Comparison of ENCODE assay signal across 8 cellular contexts in the genomic region with DNA sequence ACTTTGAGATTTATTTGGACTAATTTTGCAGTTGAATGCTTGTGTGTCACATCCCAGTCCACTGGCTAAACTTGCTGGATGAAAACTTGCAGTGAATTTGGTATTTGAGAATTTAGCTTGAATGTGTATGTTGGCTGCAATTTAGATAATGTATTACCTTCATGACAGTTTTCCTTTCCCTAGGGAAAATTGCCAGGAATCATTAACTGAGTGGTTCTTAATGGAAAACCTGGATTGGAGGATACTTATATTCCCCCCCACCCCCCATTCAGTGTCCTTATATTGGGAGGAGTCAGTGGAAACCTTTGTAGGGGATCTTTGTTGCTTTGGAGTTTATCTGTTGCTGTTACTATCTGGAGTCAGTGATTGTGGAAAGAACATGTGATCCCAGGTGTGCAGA.
A peak's percentile ranks its signal among the peaks of the same experiment; 100 is the strongest.
DNase-seq lines count a peak whose midpoint lies in the region; ATAC-seq and TF ChIP-seq lines count a peak whose summit lies in the region.

No MANE protein-coding gene starts in this region.

- H3K27ac Mint-ChIP-seq in Caco-2 (ENCODE audit: unreplicated experiment): no peak overlapping the region
- H3K27ac Mint-ChIP-seq in nephron: peak overlapping the region; percentile 89 to 96 (median 94)

- DNase-seq in Caco-2: no peak
- no peak for DNase-seq in MG63
- no peak for DNase-seq in colonic mucosa
- no peak for DNase-seq in UCSD-AML1 (lab: John Stamatoyannopoulos, UW; ENCODE audit: unreplicated experiment)
- no peak for DNase-seq in NCI-H2171 (lab: John Stamatoyannopoulos, UW)
- no peak for DNase-seq in T1000 (lab: John Stamatoyannopoulos, UW)

- H3K27me3 ChIP-seq in Caco-2 (replicated peaks; ENCODE audit: control insufficient read depth, insufficient read depth, low read length): no peaks in the 10 kb centered on the region
- no peaks in the 10 kb centered on the region for H3K27me3 ChIP-seq in MG63
- no peaks in the 10 kb centered on the region for H3K27me3 ChIP-seq in colonic mucosa

- H3K9me3 ChIP-seq in Caco-2 (no peaks in the 10 kb centered on the region), MG63 (no peaks in the 10 kb centered on the region), colonic mucosa (no peaks in the 10 kb centered on the region)

- peaks cover 12% of the 10 kb centered on the region for H3K36me3 Mint-ChIP-seq in Caco-2 (ENCODE audit: insufficient read depth, unreplicated experiment)
- peaks cover 26% of the 10 kb centered on the region for H3K36me3 Mint-ChIP-seq in nephron (ENCODE audit: low read depth)

- H3K4me1 ChIP-seq in Caco-2: peaks cover 13% of the 10 kb centered on the region; the same call in 1 of the 2 replicates
- no peaks in the 10 kb centered on the region for H3K4me1 ChIP-seq in colonic mucosa

- no peak overlapping the region for H3K27ac ChIP-seq in colonic mucosa

- H3K27me3 Mint-ChIP-seq in Caco-2 (ENCODE audit: insufficient read depth, unreplicated experiment) (no peaks in the 10 kb centered on the region), nephron (ENCODE audit: low read depth) (peaks cover 6% of the 10 kb centered on the region)

- no peaks in the 10 kb centered on the region for H3K36me3 ChIP-seq in Caco-2 (ENCODE audit: control insufficient read depth, insufficient read depth, low read length)
- H3K36me3 ChIP-seq in MG63: no peaks in the 10 kb centered on the region; the same call in 1 of the 2 replicates
- H3K36me3 ChIP-seq in colonic mucosa: no peaks in the 10 kb centered on the region

- H3K4me1 Mint-ChIP-seq in Caco-2 (ENCODE audit: low read depth, unreplicated experiment) (peaks cover 15% of the 10 kb centered on the region), nephron (peaks cover 21% of the 10 kb centered on the region)

- H3K4me3 Mint-ChIP-seq in Caco-2 (ENCODE audit: unreplicated experiment): peak overlapping the region; percentile 87
- peak overlapping the region; percentile 95 to 98 (median 97) for H3K4me3 Mint-ChIP-seq in nephron

- H3K9ac ChIP-seq in colonic mucosa (ENCODE audit: low read depth in 2 of 2, low read length in 2 of 2): peak overlapping the region in 1 of 2 donors; percentile 19

- ATAC-seq in GM18498 (IDR thresholded peaks at IDR 0.05; ENCODE audit: unreplicated experiment): no peak

- TSS peak; percentile 19 for BruUV-seq in Caco-2 (replicated peaks; lab: Mats Ljungman, UMichigan)

- POLR2A ChIA-PET in Caco-2 (lab: Charles Lee): no interaction called here

- CTCF ChIA-PET in Caco-2 (lab: Charles Lee): no interaction called here

- peaks cover 3% of the 10 kb centered on the region for H3K9me3 Mint-ChIP-seq in Caco-2 (ENCODE audit: unreplicated experiment)
- peaks cover 5% of the 10 kb centered on the region for H3K9me3 Mint-ChIP-seq in nephron

- intact Hi-C loops in Caco-2 (cut with micrococcal nuclease; ENCODE audit: unreplicated experiment) (loop anchor here (5.0 kb wide), 1 partner anchor 66 kb away; a partner anchor contains a TSS), colonic mucosa (cut with DNase I) (no loop called here)

- TF ChIP-seq CTCF in Caco-2 (IDR thresholded peaks at IDR 0.05; ENCODE audit: insufficient read depth in 1 of 2, low read depth in 1 of 2, low read length in 1 of 2, severe bottlenecking in 1 of 2, unreplicated experiment in 1 of 2) (no peak), colonic mucosa (IDR thresholded peaks at IDR 0.05) (no peak), nephron (IDR thresholded peaks at IDR 0.05; ENCODE audit: unreplicated experiment in 3 of 3) (no peak)

- no peak overlapping the region; the same call in 1 of the 2 replicates for H3K4me3 ChIP-seq in Caco-2 (ENCODE audit: low read depth, low read length)
- H3K4me3 ChIP-seq in MG63: peak overlapping the region; percentile 63
- H3K4me3 ChIP-seq in colonic mucosa: peak overlapping the region; percentile 89
